Comparison of ENCODE assay signal across 8 cellular contexts in the genomic region with DNA sequence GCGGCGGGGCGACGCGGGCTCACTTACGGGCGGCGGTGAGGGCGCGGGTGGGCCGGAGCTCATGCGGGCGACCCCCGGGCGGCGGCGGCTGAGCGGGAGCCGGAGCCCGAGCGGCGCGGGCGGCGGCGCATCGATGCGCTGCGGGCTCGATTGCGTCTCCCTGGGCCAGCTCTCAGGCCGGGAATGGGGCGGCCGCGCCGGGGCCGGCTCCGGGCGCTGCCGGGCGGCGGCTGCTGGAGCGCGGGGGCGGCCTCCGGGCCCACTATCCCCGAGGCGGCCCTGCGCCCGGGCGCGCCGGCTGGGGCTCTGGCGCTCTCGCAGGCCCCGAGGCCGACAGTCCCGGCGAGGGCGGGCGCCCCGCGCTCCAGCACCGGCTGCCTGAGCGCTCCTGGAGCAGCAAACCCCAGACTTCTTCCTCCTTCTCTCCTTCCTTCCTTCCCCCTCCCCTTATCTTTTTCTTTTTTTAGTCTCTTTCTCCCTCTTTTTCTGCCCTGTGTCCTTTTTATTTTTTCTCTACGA. TPM values are rescaled to one million over a fixed set of nuclear protein-coding genes. Genes with fewer than 3 reads are reported as not detected.
DNase-seq lines count a peak whose midpoint lies in the region; ATAC-seq and TF ChIP-seq lines count a peak whose summit lies in the region.

No MANE protein-coding gene starts in this region.

- H3K27ac ChIP-seq in left lung (peak overlapping the region; percentile 77 to 88), stomach (peak overlapping the region; percentile 84 to 94 (median 90))

- H3K4me3 ChIP-seq in left lung (peak overlapping the region; percentile 63 to 69), stomach (peak overlapping the region; percentile 75 to 91 (median 82))

- 0 to 1% (median 0%) methylated on average over 25 to 66 of the region's 66 CpGs for WGBS in stomach, 5 donors

- ATAC-seq in left lung (peak; percentile 54), GM18873 (IDR thresholded peaks at IDR 0.05; ENCODE audit: low FRiP score, unreplicated experiment) (no peak)

- no peaks in the 10 kb centered on the region for H3K9me3 ChIP-seq in left lung
- no peaks in the 10 kb centered on the region for H3K9me3 ChIP-seq in stomach

- intact Hi-C loops in left lung (cut with DNase I): no loop called here
- intact Hi-C loops in stomach (cut with DNase I; ENCODE audit: low total_unique reads): no loop called here

- TF ChIP-seq EP300 in stomach (IDR thresholded peaks at IDR 0.05): no peak

- H3K27me3 ChIP-seq in left lung (peaks cover 40 to 96% of the 10 kb centered on the region in 2 donors), stomach (peaks cover 0 to 92% (median 65%) of the 10 kb centered on the region in 3 donors)

- DNase-seq in SIG-M5 treated with dmso at 0.1 percent for 504 hours (lab: John Stamatoyannopoulos, UW; ENCODE audit: unreplicated experiment): peak; percentile 17
- DNase-seq in SIG-M5 (lab: John Stamatoyannopoulos, UW): no peak
- peak; percentile 2 for DNase-seq in SKM-1 (lab: John Stamatoyannopoulos, UW; ENCODE audit: unreplicated experiment)
- peak; percentile 73 for DNase-seq in ecto neural progenitor cell (ENCODE audit: low spot score)
- DNase-seq in left lung: peak; percentile 49 to 88
- DNase-seq in stomach: peak; percentile 43
- DNase-seq in KG1 (lab: John Stamatoyannopoulos, UW): no peak

- H3K36me3 ChIP-seq in left lung (no peaks in the 10 kb centered on the region), stomach (no peaks in the 10 kb centered on the region)

- H3K4me1 ChIP-seq in left lung (peaks cover 5 to 38% of the 10 kb centered on the region in 2 donors), stomach (peaks cover 22 to 63% (median 47%) of the 10 kb centered on the region in 4 donors)

- TF ChIP-seq POLR2A in stomach (IDR thresholded peaks at IDR 0.05): no peak

- TF ChIP-seq CTCF in left lung (IDR thresholded peaks at IDR 0.05): no peak
- TF ChIP-seq CTCF in stomach (IDR thresholded peaks at IDR 0.05): no peak

RNA-seq across cellular contexts. Expression of a gene that starts 1.5 kb away (rescaled TPM):
- total RNA-seq in left lung (1 to 10 TPM; 6.7 to 7.0 TPM), stomach (10 to 100 TPM in 1 of 5 donors, 1 to 10 TPM in 3, under 1 TPM in 1; 0.87 to 14.3 (median 6.4) TPM)
- polyA plus RNA-seq in stomach: 1 to 10 TPM; 3.3 to 5.8 (median 3.7) TPM

Comparison
In these comparisons a context has a peak if more than half of its experiments do, and no peak if none do; other contexts are left out.
1. DNase-seq: peak in SIG-M5 treated with dmso at 0.1 percent for 504 hours (single experiment), SKM-1 (single experiment), ecto neural progenitor cell (single experiment), left lung (2 of 2) and stomach (single experiment); none in SIG-M5 (single experiment) and KG1 (single experiment).